Comparison of ENCODE assay signal across 25 cellular contexts in genomic region chrX:82934980-82935379, GRCh38.
"Had no signal": no experiment of that assay in that cellular context is flagged by ENCODE, and none has a peak within 500 bp of the region (broad histone marks: within the 10 kb centered on the region; RNA-seq: fewer than 3 reads in every experiment).

No MANE protein-coding gene starts in this region.

- H3K27ac ChIP-seq: left ventricle myocardium inferior, ovary, prostate gland, sigmoid colon, tibial nerve, uterus had no signal

- H3K36me3 ChIP-seq: left ventricle myocardium inferior, ovary, prostate gland, sigmoid colon, tibial nerve, uterus had no signal

- H3K9me3 ChIP-seq: mucosa of descending colon, ovary, prostate gland, sigmoid colon, tibial nerve, uterus had no signal

- H3K4me3 ChIP-seq: left ventricle myocardium inferior, lung, mucosa of descending colon, ovary, prostate gland, sigmoid colon, smooth muscle cell, tibial nerve, uterus had no signal

- H3K4me2 ChIP-seq: smooth muscle cell had no signal

- DNase-seq: hippocampal formation; left ventricle myocardium inferior; midbrain; mucosa of descending colon; naive thymus-derived CD4-positive, alpha-beta T cell; ovary; posterior cingulate gyrus; retina; right cardiac atrium; sigmoid colon; stimulated activated CD4-positive, alpha-beta T cell treated with anti-CD3 and anti-CD28 coated beads, Interleukin-1b, Interleukin-23, amount 100 ng/mL, for 48 hours; stimulated activated CD4-positive, alpha-beta T cell treated with anti-CD3 and anti-CD28 coated beads, Interleukin-2, amount 100 ng/mL, for 48 hours; stimulated activated CD4-positive, alpha-beta T cell treated with anti-CD3 and anti-CD28 coated beads, Interleukin-4, amount 100 ng/mL, for 4 hours; stimulated activated CD8-positive, alpha-beta memory T cell treated with anti-CD3 and anti-CD28 coated beads, Interleukin-4, amount 100 ng/mL, for 48 hours; stimulated activated naive CD4-positive, alpha-beta T cell treated with Interleukin-2 at 50 U/mL for 16 hours; stimulated activated naive CD8-positive, alpha-beta T cell treated with anti-CD3 and anti-CD28 coated beads, Interleukin-15, amount 100 ng/mL, for 72 hours; substantia nigra; uterus had no signal

- H3K27me3 ChIP-seq: ovary, sigmoid colon, tibial nerve, uterus had no signal

- H3K4me1 ChIP-seq: left ventricle myocardium inferior, prostate gland, sigmoid colon, tibial nerve, uterus had no signal

- FAIRE-seq: islet of Langerhans had no signal

- ATAC-seq: mucosa of descending colon; naive thymus-derived CD4-positive, alpha-beta T cell; natural killer cell treated with Interleukin-12 subunit alpha and Interleukin-12 subunit beta and Interleukin-15 and Interleukin-18, amount 100 ng/mL, for 72 hours; right cardiac atrium; stimulated activated memory B cell treated with anti-CD40 and anti-IgM and Interleukin-4, amounts not matched to agents 10 μg/mL and 1 μg/mL and 100 μg/mL, for 72 hours; stimulated activated naive CD8-positive, alpha-beta T cell treated with anti-CD3 and anti-CD28 coated beads, Interleukin-15, amount 100 ng/mL, for 72 hours had no signal
